Comparison of ENCODE assay signal across 9 cellular contexts in the genomic region with DNA sequence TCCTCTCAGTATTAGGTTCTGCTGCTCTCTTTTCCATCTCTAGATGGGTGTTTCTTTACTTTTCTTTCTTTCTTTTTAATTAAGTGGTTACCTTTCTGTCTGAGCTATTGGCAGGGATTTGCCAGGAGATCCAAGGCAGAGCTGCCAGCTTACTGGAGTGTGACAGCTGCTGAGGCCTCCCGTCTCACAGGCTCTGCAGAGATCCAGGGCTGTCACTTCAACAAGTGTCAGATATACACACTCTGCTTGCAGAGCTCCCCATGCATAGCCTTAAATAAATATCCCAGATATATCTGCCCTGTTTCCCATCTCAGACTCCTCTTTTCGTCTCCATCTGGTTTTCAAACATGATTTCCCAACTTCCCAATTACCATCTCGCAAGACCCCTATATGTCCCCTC.
DNase-seq lines count a peak whose midpoint lies in the region; ATAC-seq and TF ChIP-seq lines count a peak whose summit lies in the region.
"Had no signal": no experiment of that assay in that cellular context is flagged by ENCODE, and none has a peak within 500 bp of the region (broad histone marks: within the 10 kb centered on the region; RNA-seq: fewer than 3 reads in every experiment).

No MANE protein-coding gene starts in this region.

- WGBS in stomach, 5 donors: 56 to 65% (median 59%) methylated on average over 3 of the region's 3 CpGs

- H3K27ac ChIP-seq in right atrium auricular region (peak overlapping the region; percentile 19 to 64), stomach (peak overlapping the region; percentile 4 to 35 (median 29))

- intact Hi-C loops in stomach (cut with DNase I; ENCODE audit: low total_unique reads): no loop called here

- DNase-seq in NCI-H526 (lab: John Stamatoyannopoulos, UW): peak; percentile 25 to 47
- no peak for DNase-seq in NCI-H526 treated with DMSO at 0.1 percent for 48 hours (lab: John Stamatoyannopoulos, UW)
- DNase-seq in NCI-H524 treated with DMSO at 0.1 percent for 48 hours (lab: John Stamatoyannopoulos, UW): peak; percentile 3
- no peak for DNase-seq in right atrium auricular region (ENCODE audit: low spot score)
- no peak for DNase-seq in stomach
- no peak for DNase-seq in activated CD4-positive, CD25-positive, alpha-beta regulatory T cell (lab: John Stamatoyannopoulos, UW)
- DNase-seq: activated gamma-delta T cell had no signal

- H3K4me1 ChIP-seq in right atrium auricular region (peaks cover 0 to 56% of the 10 kb centered on the region in 2 donors), stomach (peaks cover 42 to 83% (median 70%) of the 10 kb centered on the region in 4 donors)

- TF ChIP-seq CTCF in right atrium auricular region (IDR thresholded peaks at IDR 0.05) (no peak), stomach (IDR thresholded peaks at IDR 0.05) (no peak)

- H3K4me3 ChIP-seq in right atrium auricular region: no peak overlapping the region
- no peak overlapping the region for H3K4me3 ChIP-seq in stomach

- no peaks in the 10 kb centered on the region for H3K9me3 ChIP-seq in right atrium auricular region
- no peaks in the 10 kb centered on the region for H3K9me3 ChIP-seq in stomach

- TF ChIP-seq POLR2A in stomach (IDR thresholded peaks at IDR 0.05): no peak

- no peak for ATAC-seq in GM18909 (IDR thresholded peaks at IDR 0.05; ENCODE audit: poor library complexity, unreplicated experiment)
- no peak for ATAC-seq in HG02610 (IDR thresholded peaks at IDR 0.05; ENCODE audit: unreplicated experiment)

- no peak for TF ChIP-seq EP300 in stomach (IDR thresholded peaks at IDR 0.05)

- no peaks in the 10 kb centered on the region for H3K27me3 ChIP-seq in right atrium auricular region
- no peaks in the 10 kb centered on the region for H3K27me3 ChIP-seq in stomach

- H3K36me3 ChIP-seq in right atrium auricular region (no peaks in the 10 kb centered on the region), stomach (no peaks in the 10 kb centered on the region)

Comparison
In these comparisons a context has a peak if more than half of its experiments do, and no peak if none do; other contexts are left out.
1. DNase-seq: peak in NCI-H526 (2 of 2) and NCI-H524 treated with DMSO at 0.1 percent for 48 hours (single experiment); none in NCI-H526 treated with DMSO at 0.1 percent for 48 hours (single experiment), right atrium auricular region (single experiment), stomach (single experiment) and activated CD4-positive, CD25-positive, alpha-beta regulatory T cell (0 of 4).